Comparison of ENCODE assay signal across 14 cellular contexts in the genomic region with DNA sequence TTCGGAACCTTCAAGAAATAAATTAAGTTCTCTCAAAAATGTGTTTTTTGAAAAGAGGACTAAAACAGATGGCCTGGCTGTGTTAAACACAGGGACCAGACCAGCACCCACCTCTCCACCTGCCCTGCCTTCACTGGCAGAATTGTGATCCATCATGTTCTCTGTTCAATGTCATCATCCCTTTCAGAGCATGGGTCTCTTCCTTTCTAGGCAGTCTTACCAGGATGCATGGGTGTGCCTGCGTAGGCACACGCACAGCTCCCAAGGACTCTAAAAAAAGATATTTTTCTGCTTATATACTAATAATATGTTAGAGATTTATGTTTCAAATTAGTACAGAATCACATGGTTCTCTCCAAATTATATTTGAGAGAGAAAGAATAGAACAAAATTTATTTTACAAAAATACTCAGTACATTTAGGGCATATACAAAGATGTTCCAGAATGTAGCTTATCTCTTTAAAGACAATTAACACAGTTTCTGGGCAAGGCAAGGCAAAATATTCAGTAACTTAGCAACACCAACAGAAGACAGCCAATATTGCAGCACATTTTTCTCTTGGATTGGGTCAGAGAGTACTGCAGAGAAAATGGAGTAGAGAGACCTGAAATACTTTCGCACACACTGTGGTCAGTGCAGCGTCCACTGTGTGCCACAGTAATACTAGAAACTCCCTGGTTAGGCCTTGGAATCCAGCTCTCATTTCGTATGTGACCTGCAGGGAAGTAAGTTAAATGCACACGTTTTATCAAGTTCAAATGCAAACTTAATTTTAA. TPM values are rescaled to one million over a fixed set of nuclear protein-coding genes. Genes with fewer than 3 reads are reported as not detected.
DNase-seq lines count a peak whose midpoint lies in the region; ATAC-seq, FAIRE-seq and TF ChIP-seq lines count a peak whose summit lies in the region.
"Had no signal": no experiment of that assay in that cellular context is flagged by ENCODE, and none has a peak within 500 bp of the region (broad histone marks: within the 10 kb centered on the region; RNA-seq: fewer than 3 reads in every experiment).

No MANE protein-coding gene starts in this region.

- H3K9ac ChIP-seq in IMR-90 (ENCODE audit: low read depth, low read length) (no peak overlapping the region), mesenchymal stem cell (ENCODE audit: low read length) (peak overlapping the region; percentile 90)
- H3K9ac ChIP-seq: KMS-11 had no signal

- peak overlapping the region; percentile 3 for H2AFZ ChIP-seq in IMR-90 (replicated peaks; ENCODE audit: low read length, poor library complexity)
- no peak overlapping the region for H2AFZ ChIP-seq in mesenchymal stem cell (ENCODE audit: low read depth, low read length)

- H3K27ac ChIP-seq in IMR-90 (ENCODE audit: insufficient read depth, low read length) (0 out of 2 replicates have a peak overlapping the region, but pooled peaks have one; percentile 22), dorsolateral prefrontal cortex (peak overlapping the region in 45 of 59 donors; percentile 0 to 91 (median 57)), mesenchymal stem cell (ENCODE audit: low read length, poor library complexity, severe bottlenecking) (no peak overlapping the region), temporal lobe (ENCODE audit: low read depth, low read length) (peak overlapping the region; percentile 37)
- H3K27ac ChIP-seq: KMS-11 had no signal

- in situ Hi-C loops in IMR-90 (cut with MboI; ENCODE audit: low sequenced_read_pairs) = no loop called here

- H3K4me2 ChIP-seq in IMR-90 (ENCODE audit: low read depth, low read length) (no peak overlapping the region), mesenchymal stem cell (ENCODE audit: low read length, poor library complexity, severe bottlenecking) (no peak overlapping the region)
- H3K4me2 ChIP-seq: KMS-11 had no signal

- ATAC-seq in IMR-90 (ENCODE audit: low read depth) = no peak
- ATAC-seq in GM19467 (IDR thresholded peaks at IDR 0.05; ENCODE audit: unreplicated experiment) = no peak
- ATAC-seq: natural killer cell treated with Interleukin-12 subunit alpha and Interleukin-12 subunit beta and Interleukin-15 and Interleukin-18, amount 100 ng/mL, for 72 hours had no signal

- no peak for TF ChIP-seq RAD21 in IMR-90 (IDR thresholded peaks at IDR 0.05; ENCODE audit: low read length)

- H3K27me3 ChIP-seq in IMR-90 (ENCODE audit: control insufficient read depth, insufficient read depth, low read length) = no peaks in the 10 kb centered on the region
- peaks cover 0 to 4% (median 0%) of the 10 kb centered on the region in 45 donors for H3K27me3 ChIP-seq in dorsolateral prefrontal cortex
- H3K27me3 ChIP-seq in mesenchymal stem cell (ENCODE audit: control insufficient read depth in 1 of 2, insufficient read depth in 1 of 2, low read length in 2 of 2) = no peaks in the 10 kb centered on the region

- H2AK5ac ChIP-seq in IMR-90 (ENCODE audit: low read depth, low read length) (peak overlapping the region; percentile 87; the same call in 1 of the 2 replicates), mesenchymal stem cell (ENCODE audit: low read length, severe bottlenecking) (peak overlapping the region; percentile 96)

- no peak overlapping the region for H3K56ac ChIP-seq in IMR-90 (ENCODE audit: extremely low read depth, insufficient read depth, low read length)

- POLR2A ChIA-PET in IMR-90 (lab: Charles Lee; ENCODE audit: unreplicated experiment) = no interaction called here

- H3K23ac ChIP-seq in IMR-90 (ENCODE audit: low read depth, low read length) = peak overlapping the region; percentile 75
- no peak overlapping the region for H3K23ac ChIP-seq in mesenchymal stem cell (ENCODE audit: low read length in 2 of 2)

- H3K18ac ChIP-seq in IMR-90 (ENCODE audit: low read depth, low read length) (peak overlapping the region; percentile 42; the same call in 1 of the 2 replicates), mesenchymal stem cell (ENCODE audit: low read depth in 1 of 2, low read length in 2 of 2) (no peak overlapping the region)

- peak overlapping the region; percentile 41 for H4K91ac ChIP-seq in IMR-90 (ENCODE audit: insufficient read depth, low read depth, low read length)
- H4K91ac ChIP-seq in mesenchymal stem cell (ENCODE audit: low read length) = no peak overlapping the region

- H3K36me3 ChIP-seq in IMR-90 (ENCODE audit: control insufficient read depth, insufficient read depth, low read length) = peaks cover 14% of the 10 kb centered on the region
- H3K36me3 ChIP-seq in mesenchymal stem cell (ENCODE audit: control insufficient read depth in 1 of 2, insufficient read depth in 2 of 2, low read depth in 1 of 2, low read length in 2 of 2) = peaks cover 0 to 15% of the 10 kb centered on the region in 2 experiments

- H3K79me1 ChIP-seq in IMR-90 (ENCODE audit: low read depth in 1 of 2, low read length in 2 of 2) = peaks cover 31 to 88% of the 10 kb centered on the region in 2 experiments
- peaks cover 13% of the 10 kb centered on the region for H3K79me1 ChIP-seq in mesenchymal stem cell (replicated peaks; ENCODE audit: low read length, poor library complexity, severe bottlenecking)

- H2BK12ac ChIP-seq in mesenchymal stem cell (ENCODE audit: low read length in 2 of 2) = peak overlapping the region in 1 of 2 experiments; percentile 41

- TF ChIP-seq CTCF in IMR-90 (conservative IDR thresholded peaks at IDR 0.05; ENCODE audit: low read depth, low read length) = no peak
- no peak for TF ChIP-seq CTCF in dorsolateral prefrontal cortex (IDR thresholded peaks at IDR 0.05 in 54 of 56, conservative IDR thresholded peaks at IDR 0.05 in 2 of 56; ENCODE audit: low read depth in 1 of 56, partially characterized antibody in 56 of 56)

- peak overlapping the region; percentile 85 for H2BK5ac ChIP-seq in IMR-90 (ENCODE audit: low read depth, low read length, poor library complexity, severe bottlenecking)
- no peak overlapping the region for H2BK5ac ChIP-seq in mesenchymal stem cell (ENCODE audit: low read depth, low read length, poor library complexity, severe bottlenecking)

- H3K4ac ChIP-seq in IMR-90 (ENCODE audit: low read depth, low read length) (peak overlapping the region; percentile 75), mesenchymal stem cell (ENCODE audit: low read depth in 1 of 2, low read length in 2 of 2) (no peak overlapping the region)

- H3K4me1 ChIP-seq in IMR-90 (ENCODE audit: control insufficient read depth, insufficient read depth, low read length) (peaks cover 37% of the 10 kb centered on the region), mesenchymal stem cell (ENCODE audit: control insufficient read depth, insufficient read depth, low read depth, low read length) (peaks cover 38% of the 10 kb centered on the region)

- H3K14ac ChIP-seq in IMR-90 (replicated peaks; ENCODE audit: low read depth, low read length) (peak overlapping the region; percentile 22; the same call in 1 of the 2 replicates), mesenchymal stem cell (ENCODE audit: low read length in 2 of 2) (no peak overlapping the region)

- peak overlapping the region; percentile 10; the same call in 1 of the 2 replicates for H4K5ac ChIP-seq in IMR-90 (ENCODE audit: low read depth, low read length)

- dilution Hi-C loops in IMR-90 (cut with HindIII; ENCODE audit: low sequenced_read_pairs, unreplicated experiment) = no loop called here

- H2BK120ac ChIP-seq in IMR-90 (ENCODE audit: low read depth, low read length) = peak overlapping the region; percentile 66
- no peak overlapping the region for H2BK120ac ChIP-seq in mesenchymal stem cell (ENCODE audit: low read depth, low read length)

- no TSS peak for BruUV-seq in IMR-90 (replicated peaks; lab: Mats Ljungman, UMichigan)

- peak overlapping the region in 1 of 2 experiments; percentile 38; a peak in 1 of 4 replicates for H4K8ac ChIP-seq in IMR-90 (ENCODE audit: low read depth in 2 of 2, low read length in 2 of 2)
- peak overlapping the region; percentile 27 for H4K8ac ChIP-seq in mesenchymal stem cell (ENCODE audit: low read length)

- peaks cover 38% of the 10 kb centered on the region for H3K9me1 ChIP-seq in IMR-90 (ENCODE audit: insufficient read depth, low read length)

- no peak for DNase-seq in IMR-90
- no peak for DNase-seq in dorsolateral prefrontal cortex
- peak; percentile 55 for DNase-seq in mesenchymal stem cell
- DNase-seq in NCI-H526 treated with DMSO at 0.1 percent for 48 hours (lab: John Stamatoyannopoulos, UW) = no peak
- DNase-seq in GM12892 (ENCODE audit: insufficient read length) = no peak
- DNase-seq in retina = no peak
- DNase-seq: activated CD4-positive, alpha-beta T cell treated with anti-CD3 and anti-CD28 coated beads, Interleukin-2, amount 50 U/mL, for 1 hour; CD4-positive, alpha-beta memory T cell had no signal

- FAIRE-seq in GM12892 (lab: Jason Lieb, UNC) = no peak
- FAIRE-seq: islet of Langerhans had no signal

- no peaks in the 10 kb centered on the region for H3K9me3 ChIP-seq in IMR-90 (ENCODE audit: control insufficient read depth, insufficient read depth, low read length)
- H3K9me3 ChIP-seq in mesenchymal stem cell (ENCODE audit: control insufficient read depth, low read length) = no peaks in the 10 kb centered on the region

- peaks cover 4% of the 10 kb centered on the region for H4K20me1 ChIP-seq in IMR-90 (ENCODE audit: insufficient read depth, low read length)

- H2BK20ac ChIP-seq in IMR-90 (ENCODE audit: low read depth, low read length) = peak overlapping the region; percentile 28; the same call in 1 of the 2 replicates

- H2BK15ac ChIP-seq in IMR-90 (ENCODE audit: low read depth, low read length) (peak overlapping the region; percentile 54; the same call in 2 of the 3 replicates), mesenchymal stem cell (ENCODE audit: low read depth, poor library complexity, severe bottlenecking) (peak overlapping the region; percentile 33)

- intact Hi-C loops in IMR-90 (cut with micrococcal nuclease) = no loop called here
- intact Hi-C loops in dorsolateral prefrontal cortex (cut with DNase I) = no loop called here

- TF ChIP-seq POLR2A in IMR-90 (IDR thresholded peaks at IDR 0.05; ENCODE audit: low read depth, low read length) (no peak), GM12892 (IDR thresholded peaks at IDR 0.05; ENCODE audit: low read depth, low read length) (no peak)

- H3K4me3 ChIP-seq in IMR-90 (ENCODE audit: insufficient read depth, low read depth, low read length) (no peak overlapping the region), dorsolateral prefrontal cortex (no peak overlapping the region), mesenchymal stem cell (ENCODE audit: insufficient read depth in 1 of 2, low read depth in 1 of 2, low read length in 2 of 2) (no peak overlapping the region)

- 70% methylated on average over 3 of the region's 7 CpGs; no CpG with 5 or more reads in 1 of the 2 experiments for WGBS in IMR-90 (ENCODE audit: extremely low coverage in 2 of 2, insufficient read length in 1 of 2), 2 experiments
- 91% methylated on average over 4 of the region's 7 CpGs for WGBS in mesenchymal stem cell

- CTCF ChIA-PET in IMR-90 (lab: Yijun Ruan, JAX) = interaction anchor here (0.6 kb wide), 1 partner anchor 271 kb away, joined by 4 read pairs; no protein-coding TSS in a partner anchor

- H2AK9ac ChIP-seq in IMR-90 (replicated peaks; ENCODE audit: low read depth, low read length, poor library complexity) = no peak overlapping the region

RNA-seq across cellular contexts. Expression of gene EGFR, which starts 52.8 kb away (rescaled TPM):
- total RNA-seq in IMR-90 (2012; rRNA removed) (60.4 and 63.9 TPM in 2 replicates), dorsolateral prefrontal cortex (100 to 1,000 TPM in 1 of 120 experiments, 10 to 100 TPM in 119; 13.7 to 161 (median 36.0) TPM), temporal lobe (18.4 TPM)
- 36.9 and 37.8 TPM in 2 replicates for polyA plus RNA-seq in IMR-90 (2012; rRNA removed)
- 24.8 and 27.5 TPM in 2 replicates for polyA plus RNA-seq in IMR-90 (2012; cell fraction: cytosol; rRNA removed)
- 66.1 and 93.0 TPM in 2 replicates for polyA plus RNA-seq in IMR-90 (2012; cell fraction: nucleus; rRNA removed; ENCODE audit: low replicate concordance)
- 15.8 TPM for polyA plus RNA-seq in mesenchymal stem cell (2013, experiment 1 of 2)
- polyA plus RNA-seq in mesenchymal stem cell (2013, experiment 2 of 2) = 15.1 TPM
- polyA plus RNA-seq in GM12892 (2012; ENCODE audit: missing spikeins) = 0.04 TPM
- total RNA-seq: CD4-positive, alpha-beta memory T cell; natural killer cell treated with Interleukin-12 subunit alpha and Interleukin-12 subunit beta and Interleukin-15 and Interleukin-18, amount 100 ng/mL, for 72 hours; T-helper 1 cell treated with Interleukin-12 subunit alpha and Interleukin-12 subunit beta and Interleukin-4 antibody, amounts not matched to agents 30 ng/mL and 1 ng/mL, for 36 hours had no signal
- polyA plus RNA-seq: CD4-positive, alpha-beta memory T cell had no signal
